In genomic region chr12:63844391-63845341, GRCh38 we compare ENCODE assay signal across 8 cellular contexts. TPM values are rescaled to one million over a fixed set of nuclear protein-coding genes. Genes with fewer than 3 reads are reported as not detected.
DNase-seq lines count a peak whose midpoint lies in the region; ATAC-seq, FAIRE-seq and TF ChIP-seq lines count a peak whose summit lies in the region.

SRGAP1 (plus strand) TSS chr12:63844700; CDS start chr12:63844817, 117 bp downstream.

- no peak for FAIRE-seq in GM12891 (lab: Jason Lieb, UNC)

- H3K36me3 ChIP-seq in breast epithelium = no peaks in the 10 kb centered on the region
- no peaks in the 10 kb centered on the region for H3K36me3 ChIP-seq in iPS-20b (ENCODE audit: insufficient read depth, low read depth, low read length)

- peak within 1 kb of the TSS; percentile 93 to 99 (median 98) for H3K4me3 ChIP-seq in breast epithelium
- peak within 1 kb of the TSS; percentile 98 for H3K4me3 ChIP-seq in iPS-20b (ENCODE audit: low read length)

- ATAC-seq in HG03439 (IDR thresholded peaks at IDR 0.05; ENCODE audit: unreplicated experiment) (peak; percentile 28), GM18517 (IDR thresholded peaks at IDR 0.05; ENCODE audit: unreplicated experiment) (no peak)

- peak within 1 kb of the TSS; percentile 93 to 97 for H3K27ac ChIP-seq in breast epithelium
- H3K27ac ChIP-seq in iPS-20b (ENCODE audit: low read length) = no peak within 1 kb of the TSS

- H3K4me1 ChIP-seq in breast epithelium = peaks cover 0 to 15% of the 10 kb centered on the region in 2 donors
- peaks cover 6% of the 10 kb centered on the region; the same call in 1 of the 2 replicates for H3K4me1 ChIP-seq in iPS-20b (ENCODE audit: insufficient read depth, low read length)

- no peaks in the 10 kb centered on the region for H3K27me3 ChIP-seq in breast epithelium
- peaks cover 16% of the 10 kb centered on the region; the same call in 1 of the 2 replicates for H3K27me3 ChIP-seq in iPS-20b (ENCODE audit: insufficient read depth, low read length)

- peak within 1 kb of the TSS; percentile 84 for H3K9ac ChIP-seq in iPS-20b (ENCODE audit: low read depth, low read length)

- TF ChIP-seq POLR2A in GM12891 (IDR thresholded peaks at IDR 0.05; ENCODE audit: low read depth, low read length) = no peak
- TF ChIP-seq POLR2A in breast epithelium (IDR thresholded peaks at IDR 0.05) = no peak

- peak; percentile 29 to 32 for DNase-seq in AML-193 (lab: John Stamatoyannopoulos, UW)
- peak; percentile 13 for DNase-seq in GM12891 (ENCODE audit: insufficient read length, low spot score)
- DNase-seq in NOMO-1 treated with DMSO at 0.1 percent for 48 hours (lab: John Stamatoyannopoulos, UW; ENCODE audit: unreplicated experiment) = peak; percentile 46
- DNase-seq in breast epithelium (ENCODE audit: low spot score in 2 of 2) = peak; percentile 55 to 75
- peak; percentile 60 for DNase-seq in renal cortical epithelial cell (ENCODE audit: low read depth)

- TF ChIP-seq CTCF in breast epithelium (IDR thresholded peaks at IDR 0.05) = no peak

- intact Hi-C loops in breast epithelium (cut with DNase I; ENCODE audit: low total_unique reads) = loop anchor here (5.0 to 10.0 kb wide), 2 partner anchors 250 to 413 kb away; no protein-coding TSS in a partner anchor

- no peaks in the 10 kb centered on the region for H3K9me3 ChIP-seq in breast epithelium
- no peaks in the 10 kb centered on the region for H3K9me3 ChIP-seq in iPS-20b (ENCODE audit: insufficient read depth, low read depth, low read length)

TF ChIP-seq in GM12891, 5 proteins besides CTCF, POLR2A, EP300 and RAD21:
- TF ChIP-seq PAX5 (IDR thresholded peaks at IDR 0.05; ENCODE audit: insufficient read depth, low read length, severe bottlenecking) (no peak), SPI1 (IDR thresholded peaks at IDR 0.05; ENCODE audit: low read depth, low read length) (0 out of 2 replicates have a peak, but pooled peaks have one; percentile 1), POLR2AphosphoS5 (IDR thresholded peaks at IDR 0.05; ENCODE audit: low read depth, low read length) (no peak)

RNA-seq across cellular contexts. Expression of gene SRGAP1, which starts in this region (rescaled TPM):
- polyA plus RNA-seq in GM12891 (2012; ENCODE audit: low read depth, missing spikeins) = 0.41 TPM
- total RNA-seq in breast epithelium (10 to 100 TPM; 20.3 to 58.7 (median 29.3) TPM), renal cortical epithelial cell (4.7 and 76.8 TPM in 2 replicates)

Comparison
In these comparisons a context has a peak if more than half of its experiments do, and no peak if none do; other contexts are left out.
1. DNase-seq: peak in every context shown above with its lines; median percentile 65 in breast epithelium; 60 in renal cortical epithelial cell; 46 in NOMO-1 treated with DMSO at 0.1 percent for 48 hours; 30 in AML-193; 13 in GM12891.